In genomic region chr6:138594042-138594636, GRCh38 we compare ENCODE assay signal across 10 cellular contexts.
DNase-seq lines count a peak whose midpoint lies in the region; FAIRE-seq and TF ChIP-seq lines count a peak whose summit lies in the region.
"Had no signal": no experiment of that assay in that cellular context is flagged by ENCODE, and none has a peak within 500 bp of the region (broad histone marks: within the 10 kb centered on the region; RNA-seq: fewer than 3 reads in every experiment).

No MANE protein-coding gene starts in this region.

- 0 out of 2 replicates have a peak overlapping the region, but pooled peaks have one; percentile 65 for H3K18ac ChIP-seq in H1 (ENCODE audit: extremely low read depth, low read length)

- peaks cover 0 to 4% of the 10 kb centered on the region in 2 experiments for H4K20me1 ChIP-seq in H1 (replicated peaks in 1 of 2; ENCODE audit: control insufficient read depth in 1 of 2, insufficient read depth in 2 of 2, low read length in 2 of 2)

- H3K4me2 ChIP-seq in H1 (ENCODE audit: insufficient read depth in 1 of 2, low read depth in 2 of 2, low read length in 2 of 2) (peak overlapping the region; percentile 58 to 79), skeletal muscle satellite cell (ENCODE audit: low read length) (peak overlapping the region; percentile 84)

- H3K9ac ChIP-seq in H1 (replicated peaks in 1 of 4; ENCODE audit: extremely low read depth in 1 of 4, low read depth in 3 of 4, low read length in 3 of 4) (no peak overlapping the region), skeletal muscle satellite cell (ENCODE audit: low read depth, low read length) (peak overlapping the region; percentile 84)

- POLR2A ChIA-PET in H1 (lab: Charles Lee; ENCODE audit: partially characterized antibody) = interaction anchor here (1.2 kb wide), 3 partner anchors 15 to 164 kb away, joined by 3 read pairs; no protein-coding TSS in a partner anchor

- H2BK12ac ChIP-seq in H1 (ENCODE audit: low read depth, low read length) = peak overlapping the region; percentile 53; the same call in 1 of the 2 replicates

- peak overlapping the region; percentile 47 for H3K56ac ChIP-seq in H1 (replicated peaks; ENCODE audit: insufficient read length, low read depth, low read length)

- no peak for TF ChIP-seq POLR2A in H1 (IDR thresholded peaks at IDR 0.05; ENCODE audit: control extremely low read depth in 1 of 2, low read depth in 2 of 2, low read length in 2 of 2)

- peak overlapping the region; percentile 80 for H2BK120ac ChIP-seq in H1 (replicated peaks; ENCODE audit: low read depth, low read length)

- no peak overlapping the region for H3K4ac ChIP-seq in H1 (replicated peaks; ENCODE audit: insufficient read length, low read depth, low read length)

- no peak overlapping the region for H3K23ac ChIP-seq in H1 (ENCODE audit: insufficient read length)

- peak overlapping the region; percentile 71; the same call in 1 of the 2 replicates for H2BK5ac ChIP-seq in H1 (ENCODE audit: low read depth, low read length)

- H4K5ac ChIP-seq in H1 (ENCODE audit: insufficient read length, low read depth, low read length) = peak overlapping the region; percentile 65

- H2AK5ac ChIP-seq in H1 (ENCODE audit: low read depth, low read length) = no peak overlapping the region

- H3K23me2 ChIP-seq in H1 (ENCODE audit: low read depth, low read length) = no peaks in the 10 kb centered on the region

- H3K4me1 ChIP-seq in H1 (replicated peaks in 1 of 4; ENCODE audit: control insufficient read depth in 3 of 4, insufficient read depth in 4 of 4, low read length in 3 of 4) = peaks cover 3 to 23% (median 19%) of the 10 kb centered on the region in 4 experiments
- peaks cover 27% of the 10 kb centered on the region for H3K4me1 ChIP-seq in skeletal muscle satellite cell (ENCODE audit: control insufficient read depth, insufficient read depth, low read length)
- H3K4me1 ChIP-seq in tibial artery = peaks cover 0 to 4% (median 0%) of the 10 kb centered on the region in 4 donors

- H3K9me3 ChIP-seq in H1 (ENCODE audit: insufficient read depth in 2 of 2, low read depth in 1 of 2, low read length in 1 of 2) = no peaks in the 10 kb centered on the region
- no peaks in the 10 kb centered on the region for H3K9me3 ChIP-seq in skeletal muscle satellite cell (replicated peaks; ENCODE audit: low read length)
- H3K9me3 ChIP-seq in tibial artery = no peaks in the 10 kb centered on the region

- H2AFZ ChIP-seq in H1 (ENCODE audit: low read length) = no peak overlapping the region

- CTCF ChIA-PET in H1 (lab: Charles Lee; ENCODE audit: partially characterized antibody) = interaction anchor here (0.7 to 1.7 kb wide), 11 partner anchors 9 to 264 kb away, joined by 3 to 4 read pairs (median 3); no protein-coding TSS in a partner anchor

- TF ChIP-seq CTCF in H1 (IDR thresholded peaks at IDR 0.05; ENCODE audit: control extremely low read depth in 1 of 3, insufficient read depth in 1 of 3, low read depth in 1 of 3, low read length in 3 of 3) (no peak), tibial artery (IDR thresholded peaks at IDR 0.05) (no peak)

- H3K36me3 ChIP-seq in H1 (ENCODE audit: control insufficient read depth in 2 of 4, insufficient read depth in 4 of 4, low read length in 3 of 4) (no peaks in the 10 kb centered on the region), skeletal muscle satellite cell (ENCODE audit: insufficient read depth, low read length) (no peaks in the 10 kb centered on the region), tibial artery (no peaks in the 10 kb centered on the region)

- no peak overlapping the region for H4K8ac ChIP-seq in H1 (ENCODE audit: extremely low read depth, insufficient read depth, low read length)

- no peak overlapping the region for H2BK15ac ChIP-seq in H1 (ENCODE audit: low read length)

- FAIRE-seq in H1 (lab: Jason Lieb, UNC) = no peak

- H3K14ac ChIP-seq in H1 (ENCODE audit: insufficient read length) = no peak overlapping the region

- WGBS in H1 (ENCODE audit: extremely low coverage in 1 of 2, insufficient coverage in 1 of 2, insufficient read length in 1 of 2, insufficient replicate concordance in 2 of 2, low coverage in 1 of 2, low lambda C conversion rate in 2 of 2, missing lambda C conversion rate in 1 of 2), 2 experiments = 54% methylated on average over 8 of the region's 8 CpGs; no CpG with 5 or more reads in 1 of the 2 experiments

- DNase-seq in NCI-H510A treated with DMSO at 0.1 percent for 48 hours (lab: John Stamatoyannopoulos, UW) (peak; percentile 12), NCI-H510A (lab: John Stamatoyannopoulos, UW) (no peak), NCI-H2171 treated with DMSO at 0.1 percent for 48 hours (lab: John Stamatoyannopoulos, UW) (peak; percentile 37), H1 (ENCODE audit: low read depth in 1 of 2, low spot score in 2 of 2) (no peak), tibial artery (no peak), SW480 (ENCODE audit: low spot score) (no peak), mesenteric fat pad (ENCODE audit: low spot score) (no peak)
- DNase-seq: RPMI8226; stimulated activated CD4-positive, alpha-beta T cell treated with anti-CD3 and anti-CD28 coated beads, Interleukin-4, amount 100 ng/mL, for 24 hours had no signal

- no peaks in the 10 kb centered on the region; a peak in 1 of 7 replicates for H3K27me3 ChIP-seq in H1 (replicated peaks in 1 of 4; ENCODE audit: control insufficient read depth in 3 of 4, extremely low read depth in 1 of 4, insufficient read depth in 3 of 4, low read length in 3 of 4)
- no peaks in the 10 kb centered on the region for H3K27me3 ChIP-seq in skeletal muscle satellite cell (ENCODE audit: control insufficient read depth, insufficient read depth, low read length)
- H3K27me3 ChIP-seq in tibial artery = no peaks in the 10 kb centered on the region

- H3K79me1 ChIP-seq in H1 (ENCODE audit: low read depth, low read length) = peaks cover 4% of the 10 kb centered on the region; the same call in 1 of the 2 replicates

- H3K4me3 ChIP-seq in H1 (ENCODE audit: extremely low read depth in 1 of 4, insufficient read depth in 2 of 4, low read depth in 3 of 4, low read length in 4 of 4) (peak overlapping the region in 1 of 4 experiments; percentile 44; a peak in 1 of 8 replicates), skeletal muscle satellite cell (ENCODE audit: low read length) (peak overlapping the region; percentile 44), tibial artery (no peak overlapping the region)

- intact Hi-C loops in tibial artery (cut with DNase I; ENCODE audit: low total_unique reads) = loop anchor here (10.0 kb wide), 1 partner anchor 479 kb away; no protein-coding TSS in a partner anchor

- no peak overlapping the region for H3K27ac ChIP-seq in H1 (ENCODE audit: low read depth, low read length)
- H3K27ac ChIP-seq in tibial artery = no peak overlapping the region

- peaks cover 0 to 11% of the 10 kb centered on the region in 2 experiments; a peak in 2 of 4 replicates for H3K79me2 ChIP-seq in H1 (ENCODE audit: control insufficient read depth in 1 of 2, insufficient read depth in 2 of 2, low read length in 2 of 2)

- no peak overlapping the region for H2BK20ac ChIP-seq in H1 (ENCODE audit: low read length)

- no peak for TF ChIP-seq RAD21 in H1 (IDR thresholded peaks at IDR 0.05 in 1 of 2, conservative IDR thresholded peaks at IDR 0.05 in 1 of 2; ENCODE audit: low read depth in 2 of 2, low read length in 2 of 2)

- TF ChIP-seq EP300 in H1 (IDR thresholded peaks at IDR 0.05; ENCODE audit: borderline replicate concordance in 1 of 2, low read depth in 2 of 2, low read length in 2 of 2) = no peak

- peak overlapping the region; percentile 91 for H4K91ac ChIP-seq in H1 (replicated peaks; ENCODE audit: insufficient read length, low read length)

TF ChIP-seq in H1, 55 proteins besides CTCF, POLR2A, EP300 and RAD21:
- TF ChIP-seq SP1 (IDR thresholded peaks at IDR 0.05; ENCODE audit: low read depth, low read length) (peak; percentile 58; the same call in 1 of the 2 replicates), YY1 (IDR thresholded peaks at IDR 0.05; ENCODE audit: low read depth, low read length) (no peak)

Comparison
In these comparisons a context has a peak if more than half of its experiments do, and no peak if none do; other contexts are left out.
1. DNase-seq: peak in NCI-H510A treated with DMSO at 0.1 percent for 48 hours (single experiment) and NCI-H2171 treated with DMSO at 0.1 percent for 48 hours (single experiment); none in NCI-H510A (single experiment), H1 (0 of 2), tibial artery (0 of 2), SW480 (single experiment) and mesenteric fat pad (single experiment).